In genomic region chr1:229192851-229193250, GRCh38 we compare ENCODE assay signal across 1 cellular context.
TF ChIP-seq lines count a peak whose summit lies in the region.

No MANE protein-coding gene starts in this region.

TF ChIP-seq in HEK293, 187 proteins besides CTCF, POLR2A, EP300 and RAD21 (continued from another document):
- no peak for TF ChIP-seq ZNF501 (tag by site-specific recombination; IDR thresholded peaks at IDR 0.05)
- 0 out of 2 replicates have a peak, but pooled peaks have one; percentile 22 for TF ChIP-seq OSR2 (tag by site-specific recombination; IDR thresholded peaks at IDR 0.05)
- TF ChIP-seq ZNF843 (tag by site-specific recombination; IDR thresholded peaks at IDR 0.05), result 0 out of 2 replicates have a peak, but pooled peaks have one; percentile 37
- TF ChIP-seq KLF9 (tag by site-specific recombination; IDR thresholded peaks at IDR 0.05; ENCODE audit: low read depth), result no peak
- TF ChIP-seq ZNF610 (tag by site-specific recombination; IDR thresholded peaks at IDR 0.05; ENCODE audit: borderline replicate concordance), result 0 out of 2 replicates have a peak, but pooled peaks have one; percentile 10
- 0 out of 2 replicates have a peak, but pooled peaks have one; percentile 23 for TF ChIP-seq WT1 (tag by site-specific recombination; IDR thresholded peaks at IDR 0.05)
- no peak for TF ChIP-seq ZNF169 (tag by site-specific recombination; IDR thresholded peaks at IDR 0.05)
- no peak for TF ChIP-seq ZNF354C (tag by site-specific recombination; IDR thresholded peaks at IDR 0.05; ENCODE audit: borderline replicate concordance, low read depth)
- 0 out of 2 replicates have a peak, but pooled peaks have one; percentile 32 for TF ChIP-seq IKZF3 (tag by site-specific recombination; IDR thresholded peaks at IDR 0.05)
